In genomic region chr5:158273035-158273434, GRCh38 we compare ENCODE assay signal across 16 cellular contexts.
"Had no signal": no experiment of that assay in that cellular context is flagged by ENCODE, and none has a peak within 500 bp of the region (broad histone marks: within the 10 kb centered on the region; RNA-seq: fewer than 3 reads in every experiment).

No MANE protein-coding gene starts in this region.

- ATAC-seq: activated T-helper 17 cell treated with anti-CD3 and anti-CD28 coated beads, Interleukin-2, amount 50 U/mL, for 72 hours; gastrocnemius medialis; left lobe of liver; natural killer cell treated with Interleukin-12 subunit alpha and Interleukin-12 subunit beta and Interleukin-15 and Interleukin-18, amount 100 ng/mL, for 72 hours had no signal

- H3K27me3 ChIP-seq: cardiac muscle cell, gastrocnemius medialis, ovary, stomach had no signal

- H3K9me3 ChIP-seq: gastrocnemius medialis, ovary had no signal

- H3K4me3 Mint-ChIP-seq: activated naive CD4-positive, alpha-beta T cell treated with anti-CD3 and anti-CD28 coated beads, Interleukin-2, amount 10 ng/mL, durations not matched to agents 7 days and 5 days; activated T-helper 17 cell treated with anti-CD3 and anti-CD28 coated beads, Interleukin-2, amount 50 U/mL, for 72 hours; memory B cell; natural killer cell treated with Interleukin-12 subunit alpha and Interleukin-12 subunit beta and Interleukin-15 and Interleukin-18, amount 100 ng/mL, for 72 hours had no signal

- H3K4me1 ChIP-seq: gastrocnemius medialis, stomach had no signal

- H3K27me3 Mint-ChIP-seq: activated naive CD4-positive, alpha-beta T cell treated with anti-CD3 and anti-CD28 coated beads, Interleukin-2, amount 10 ng/mL, durations not matched to agents 7 days and 5 days had no signal

- H3K4me1 Mint-ChIP-seq: activated naive CD4-positive, alpha-beta T cell treated with anti-CD3 and anti-CD28 coated beads, Interleukin-2, amount 10 ng/mL, durations not matched to agents 7 days and 5 days; activated T-helper 17 cell treated with anti-CD3 and anti-CD28 coated beads, Interleukin-2, amount 50 U/mL, for 72 hours; memory B cell had no signal

- H3K27ac Mint-ChIP-seq: activated naive CD4-positive, alpha-beta T cell treated with anti-CD3 and anti-CD28 coated beads, Interleukin-2, amount 10 ng/mL, durations not matched to agents 7 days and 5 days; activated T-helper 17 cell treated with anti-CD3 and anti-CD28 coated beads, Interleukin-2, amount 50 U/mL, for 72 hours; memory B cell; natural killer cell treated with Interleukin-12 subunit alpha and Interleukin-12 subunit beta and Interleukin-15 and Interleukin-18, amount 100 ng/mL, for 72 hours had no signal

- H3K4me3 ChIP-seq: cardiac muscle cell, gastrocnemius medialis, ovary, stomach, thoracic aorta had no signal

- DNase-seq: activated CD4-positive, alpha-beta T cell treated with anti-CD3 and anti-CD28 coated beads, Interleukin-2, amount 50 U/mL, for 1 hour; activated naive CD4-positive, alpha-beta T cell treated with anti-CD3 and anti-CD28 coated beads, Interleukin-2, amount 10 ng/mL, durations not matched to agents 7 days and 5 days; activated T-cell treated with anti-CD3 and anti-CD28 coated beads for 4 hours; effector CD4-positive, alpha-beta T cell; gastrocnemius medialis; ovary; stimulated activated CD4-positive, alpha-beta T cell treated with anti-CD3 and anti-CD28 coated beads, Interleukin-15, amount 100 ng/mL, for 24 hours; stimulated activated CD4-positive, alpha-beta T cell treated with anti-CD3 and anti-CD28 coated beads, Interleukin-4, amount 100 ng/mL, for 4 hours; stomach; T-helper 2 cell had no signal

- H3K27ac ChIP-seq: cardiac muscle cell, gastrocnemius medialis, ovary, stomach, thoracic aorta had no signal

- H3K36me3 Mint-ChIP-seq: activated naive CD4-positive, alpha-beta T cell treated with anti-CD3 and anti-CD28 coated beads, Interleukin-2, amount 10 ng/mL, durations not matched to agents 7 days and 5 days; memory B cell; natural killer cell treated with Interleukin-12 subunit alpha and Interleukin-12 subunit beta and Interleukin-15 and Interleukin-18, amount 100 ng/mL, for 72 hours had no signal

- H3K9me3 Mint-ChIP-seq: activated naive CD4-positive, alpha-beta T cell treated with anti-CD3 and anti-CD28 coated beads, Interleukin-2, amount 10 ng/mL, durations not matched to agents 7 days and 5 days; activated T-helper 17 cell treated with anti-CD3 and anti-CD28 coated beads, Interleukin-2, amount 50 U/mL, for 72 hours; memory B cell; natural killer cell treated with Interleukin-12 subunit alpha and Interleukin-12 subunit beta and Interleukin-15 and Interleukin-18, amount 100 ng/mL, for 72 hours had no signal

- H3K36me3 ChIP-seq: cardiac muscle cell, gastrocnemius medialis, ovary, stomach, thoracic aorta had no signal
